19 cellular contexts compared by ENCODE assay signal in genomic region chr12:26177303-26177702, GRCh38. TPM values are rescaled to one million over a fixed set of nuclear protein-coding genes. Genes with fewer than 3 reads are reported as not detected.
DNase-seq lines count a peak whose midpoint lies in the region; ATAC-seq and TF ChIP-seq lines count a peak whose summit lies in the region.
"Had no signal": no experiment of that assay in that cellular context is flagged by ENCODE, and none has a peak within 500 bp of the region (broad histone marks: within the 10 kb centered on the region; RNA-seq: fewer than 3 reads in every experiment).

No MANE protein-coding gene starts in this region.

- intact Hi-C loops in activated B cell treated with CpG ODN at 0.5 μM for 24 hours (cut with micrococcal nuclease) = no loop called here
- intact Hi-C loops in OCI-LY7 (cut with micrococcal nuclease; ENCODE audit: unreplicated experiment) = no loop called here

- no peak overlapping the region for H2AFZ ChIP-seq in OCI-LY7 (ENCODE audit: low read length)
- H2AFZ ChIP-seq: parathyroid adenoma had no signal

- no peaks in the 10 kb centered on the region for H4K20me1 ChIP-seq in OCI-LY7 (ENCODE audit: insufficient read depth, low read length)

- H3K4me1 ChIP-seq in OCI-LY7 (ENCODE audit: insufficient read depth, low read length, poor library complexity, severe bottlenecking) = no peaks in the 10 kb centered on the region
- H3K4me1 ChIP-seq: parathyroid adenoma, uterus had no signal

- no peaks in the 10 kb centered on the region for H3K27me3 Mint-ChIP-seq in activated B cell treated with CpG ODN at 0.5 μM for 24 hours
- H3K27me3 Mint-ChIP-seq in activated T-cell treated with anti-CD3 and anti-CD28 coated beads, Interleukin-2, amount 50 U/mL, for 72 hours (ENCODE audit: low read depth) = peaks cover 36% of the 10 kb centered on the region

- POLR2A ChIA-PET in activated B cell treated with CpG ODN at 0.5 μM for 24 hours (lab: Charles Lee) (interaction anchor here (0.6 to 0.9 kb wide), 2 partner anchors 21 to 566 kb away, joined by 3 to 5 read pairs; no protein-coding TSS in a partner anchor), OCI-LY7 (lab: Charles Lee) (no interaction called here)

- BruUV-seq in OCI-LY7 (replicated peaks; lab: Mats Ljungman, UMichigan) = no TSS peak

- H3K27ac ChIP-seq in OCI-LY7 (ENCODE audit: low read depth, low read length, poor library complexity, severe bottlenecking) = no peak overlapping the region
- H3K27ac ChIP-seq: cardiac muscle cell, parathyroid adenoma, uterus had no signal

- H3K4me3 ChIP-seq in OCI-LY7 (ENCODE audit: low read depth, low read length, poor library complexity, severe bottlenecking) = no peak overlapping the region
- H3K4me3 ChIP-seq: cardiac muscle cell, uterus had no signal

- TF ChIP-seq CTCF in activated B cell treated with CpG ODN at 0.5 μM for 24 hours (IDR thresholded peaks at IDR 0.05) (no peak), OCI-LY7 (conservative IDR thresholded peaks at IDR 0.05; ENCODE audit: low read length) (no peak)

- DNase-seq in activated B cell treated with CpG ODN at 0.5 μM for 24 hours (no peak), renal cortical epithelial cell (ENCODE audit: low read depth) (peak; percentile 37), NCI-H82 treated with DMSO at 0.1 percent for 48 hours (lab: John Stamatoyannopoulos, UW; ENCODE audit: unreplicated experiment) (no peak), NCI-H1105 treated with DMSO at 0.1 percent for 48 hours (lab: John Stamatoyannopoulos, UW) (no peak), OCI-LY7 (ENCODE audit: low spot score) (no peak)
- no peak for DNase-seq in activated T-cell treated with anti-CD3 and anti-CD28 coated beads, Interleukin-2, amount 50 U/mL, for 72 hours
- DNase-seq: activated CD4-positive, alpha-beta T cell treated with anti-CD3 and anti-CD28 coated beads for 1 hour; immature natural killer cell; Kasumi-1; naive B cell; NCI-H1417 treated with DMSO at 0.1 percent for 48 hours; SK-N-SH; stimulated activated CD4-positive, alpha-beta T cell treated with anti-CD3 and anti-CD28 coated beads, Interleukin-2, amount 100 ng/mL, for 24 hours; uterus had no signal

- peak; percentile 70 for ATAC-seq in GM18867 (IDR thresholded peaks at IDR 0.05; ENCODE audit: unreplicated experiment)
- peak; percentile 56 for ATAC-seq in HG02798 (IDR thresholded peaks at IDR 0.05; ENCODE audit: poor library complexity, unreplicated experiment)
- ATAC-seq in activated B cell treated with CpG ODN at 0.5 μM for 24 hours (ENCODE audit: low read depth) = peak; percentile 78
- ATAC-seq in activated T-cell treated with anti-CD3 and anti-CD28 coated beads, Interleukin-2, amount 50 U/mL, for 72 hours (replicated peaks in 1 of 2) = no peak
- ATAC-seq: Panc1 had no signal

- peaks cover 19% of the 10 kb centered on the region for H3K4me1 Mint-ChIP-seq in activated B cell treated with CpG ODN at 0.5 μM for 24 hours
- no peaks in the 10 kb centered on the region for H3K4me1 Mint-ChIP-seq in activated T-cell treated with anti-CD3 and anti-CD28 coated beads, Interleukin-2, amount 50 U/mL, for 72 hours (ENCODE audit: low read depth)
- H3K4me1 Mint-ChIP-seq: immature natural killer cell had no signal

- no peaks in the 10 kb centered on the region for H3K9me3 ChIP-seq in OCI-LY7 (ENCODE audit: low read length)
- H3K9me3 ChIP-seq: SK-N-SH, uterus had no signal

- no peaks in the 10 kb centered on the region for H3K79me2 ChIP-seq in OCI-LY7 (ENCODE audit: insufficient read depth, low read depth, low read length)
- H3K79me2 ChIP-seq: parathyroid adenoma had no signal

- H3K36me3 ChIP-seq in OCI-LY7 (ENCODE audit: insufficient read depth, low read length) = no peaks in the 10 kb centered on the region
- H3K36me3 ChIP-seq: cardiac muscle cell, uterus had no signal

- H3K36me3 Mint-ChIP-seq in activated B cell treated with CpG ODN at 0.5 μM for 24 hours (ENCODE audit: low read depth) = peaks cover 5% of the 10 kb centered on the region
- H3K36me3 Mint-ChIP-seq in activated T-cell treated with anti-CD3 and anti-CD28 coated beads, Interleukin-2, amount 50 U/mL, for 72 hours (ENCODE audit: insufficient read depth in 2 of 2) = no peaks in the 10 kb centered on the region
- H3K36me3 Mint-ChIP-seq: immature natural killer cell, naive B cell had no signal

- H3K9me3 Mint-ChIP-seq in activated B cell treated with CpG ODN at 0.5 μM for 24 hours = no peaks in the 10 kb centered on the region
- no peaks in the 10 kb centered on the region for H3K9me3 Mint-ChIP-seq in activated T-cell treated with anti-CD3 and anti-CD28 coated beads, Interleukin-2, amount 50 U/mL, for 72 hours
- H3K9me3 Mint-ChIP-seq: naive B cell had no signal

- H3K4me2 ChIP-seq in OCI-LY7 (ENCODE audit: low read length) = no peak overlapping the region
- H3K4me2 ChIP-seq: SK-N-SH had no signal

- no peak overlapping the region for H3K27ac Mint-ChIP-seq in activated B cell treated with CpG ODN at 0.5 μM for 24 hours
- no peak overlapping the region for H3K27ac Mint-ChIP-seq in activated T-cell treated with anti-CD3 and anti-CD28 coated beads, Interleukin-2, amount 50 U/mL, for 72 hours
- H3K27ac Mint-ChIP-seq: immature natural killer cell had no signal

- CTCF ChIA-PET in activated B cell treated with CpG ODN at 0.5 μM for 24 hours (lab: Charles Lee) = no interaction called here
- CTCF ChIA-PET in OCI-LY7 (lab: Charles Lee; ENCODE audit: unreplicated experiment) = no interaction called here

- H3K4me3 Mint-ChIP-seq in activated B cell treated with CpG ODN at 0.5 μM for 24 hours = no peak overlapping the region
- H3K4me3 Mint-ChIP-seq in activated T-cell treated with anti-CD3 and anti-CD28 coated beads, Interleukin-2, amount 50 U/mL, for 72 hours = no peak overlapping the region
- H3K4me3 Mint-ChIP-seq: immature natural killer cell, naive B cell had no signal

- H3K9me2 ChIP-seq in OCI-LY7 (ENCODE audit: insufficient read depth, low read length) = no peaks in the 10 kb centered on the region
- H3K9me2 ChIP-seq: SK-N-SH had no signal

RNA-seq across cellular contexts. Expression of gene SSPN, which starts 18.1 kb away (rescaled TPM):
- 3.0 and 4.6 TPM in 2 replicates for total RNA-seq in activated B cell treated with CpG ODN at 0.5 μM for 24 hours
- 8.5 and 12.8 TPM in 2 replicates for total RNA-seq in renal cortical epithelial cell
- not detected in 2 replicates for total RNA-seq in OCI-LY7 (2014; rRNA removed; shearing (Covaris generic))
- total RNA-seq in OCI-LY7 (2022) = not detected in 2 replicates
- total RNA-seq in activated T-cell treated with anti-CD3 and anti-CD28 coated beads, Interleukin-2, amount 50 U/mL, for 72 hours = not detected

RNA-seq across cellular contexts. Expression of gene BHLHE41, which starts 52.5 kb away (rescaled TPM):
- 34.5 and 40.5 TPM in 2 replicates for total RNA-seq in activated B cell treated with CpG ODN at 0.5 μM for 24 hours
- total RNA-seq in renal cortical epithelial cell = 6.1 and 16.0 TPM in 2 replicates
- not detected in 2 replicates for total RNA-seq in OCI-LY7 (2014; rRNA removed; shearing (Covaris generic))
- not detected in 2 replicates for total RNA-seq in OCI-LY7 (2022)
- total RNA-seq in activated T-cell treated with anti-CD3 and anti-CD28 coated beads, Interleukin-2, amount 50 U/mL, for 72 hours = not detected

Comparison
In these comparisons a context has a peak if more than half of its experiments do, and no peak if none do; other contexts are left out.
1. ATAC-seq: peak in GM18867 (single experiment), HG02798 (single experiment) and activated B cell treated with CpG ODN at 0.5 μM for 24 hours (single experiment); none in activated T-cell treated with anti-CD3 and anti-CD28 coated beads, Interleukin-2, amount 50 U/mL, for 72 hours (0 of 2).